In genomic region chr10:38010150-38010903, GRCh38 we compare ENCODE assay signal across 8 cellular contexts. TPM values are rescaled to one million over a fixed set of nuclear protein-coding genes. Genes with fewer than 3 reads are reported as not detected.
DNase-seq lines count a peak whose midpoint lies in the region; ATAC-seq and TF ChIP-seq lines count a peak whose summit lies in the region.

ZNF33A (plus strand) TSS chr10:38010675; CDS start chr10:38012342, 1,667 bp downstream.

- CTCF ChIA-PET in IMR-90 (lab: Yijun Ruan, JAX) (no interaction called here), OCI-LY7 (lab: Charles Lee; ENCODE audit: unreplicated experiment) (no interaction called here)

- H3K27ac ChIP-seq in IMR-90 (ENCODE audit: insufficient read depth, low read length) (peak within 1 kb of the TSS; percentile 72), OCI-LY7 (ENCODE audit: low read depth, low read length, poor library complexity, severe bottlenecking) (peak within 1 kb of the TSS; percentile 83), epithelial cell of prostate (peak within 1 kb of the TSS; percentile 97)

- no peak for TF ChIP-seq RAD21 in IMR-90 (IDR thresholded peaks at IDR 0.05; ENCODE audit: low read length)

- H3K79me1 ChIP-seq in IMR-90 (ENCODE audit: low read depth in 1 of 2, low read length in 2 of 2), result peaks cover 0 to 4% of the 10 kb centered on the region in 2 experiments; a peak in 1 of 4 replicates

- H2BK20ac ChIP-seq in IMR-90 (ENCODE audit: low read depth, low read length), result no peak within 1 kb of the TSS

- peaks cover 42% of the 10 kb centered on the region for H3K79me2 ChIP-seq in OCI-LY7 (ENCODE audit: insufficient read depth, low read depth, low read length)

- H2AK5ac ChIP-seq in IMR-90 (ENCODE audit: low read depth, low read length), result 0 out of 2 replicates have a peak within 1 kb of the TSS, but pooled peaks have one; percentile 32

- H3K4ac ChIP-seq in IMR-90 (ENCODE audit: low read depth, low read length), result peak within 1 kb of the TSS; percentile 90

- POLR2A ChIA-PET in IMR-90 (lab: Charles Lee; ENCODE audit: unreplicated experiment) (interaction anchor here (0.6 kb wide), 1 partner anchor 349 kb away, joined by 11 read pairs; no protein-coding TSS in a partner anchor), OCI-LY7 (lab: Charles Lee) (interaction anchor here (0.7 to 1.3 kb wide), 5 partner anchors 8 to 144 kb away, joined by 3 to 7 read pairs (median 4); partner anchors contain the start of gene ZNF37A)

- peak within 1 kb of the TSS; percentile 77 for H4K5ac ChIP-seq in IMR-90 (ENCODE audit: low read depth, low read length)

- no peak for TF ChIP-seq POLR2A in IMR-90 (IDR thresholded peaks at IDR 0.05; ENCODE audit: low read depth, low read length)

- dilution Hi-C loops in IMR-90 (cut with HindIII; ENCODE audit: low sequenced_read_pairs, unreplicated experiment), result no loop called here

- H3K4me1 ChIP-seq in IMR-90 (ENCODE audit: control insufficient read depth, insufficient read depth, low read length) (no peaks in the 10 kb centered on the region), OCI-LY7 (ENCODE audit: insufficient read depth, low read length, poor library complexity, severe bottlenecking) (peaks cover 17% of the 10 kb centered on the region), mucosa of descending colon (ENCODE audit: low read depth) (peaks cover 9% of the 10 kb centered on the region)

- peak within 1 kb of the TSS; percentile 87 for H4K91ac ChIP-seq in IMR-90 (ENCODE audit: insufficient read depth, low read depth, low read length)

- WGBS in IMR-90 (ENCODE audit: extremely low coverage in 2 of 2, insufficient read length in 1 of 2), 2 experiments, result 0% methylated on average over 1 of the region's 46 CpGs; no CpG with 5 or more reads in 1 of the 2 experiments

- H3K36me3 ChIP-seq in IMR-90 (ENCODE audit: control insufficient read depth, insufficient read depth, low read length) (no peaks in the 10 kb centered on the region), OCI-LY7 (ENCODE audit: insufficient read depth, low read length) (peaks cover 37% of the 10 kb centered on the region), mucosa of descending colon (ENCODE audit: low read depth) (no peaks in the 10 kb centered on the region)

- H4K20me1 ChIP-seq in IMR-90 (ENCODE audit: insufficient read depth, low read length) (no peaks in the 10 kb centered on the region), OCI-LY7 (ENCODE audit: insufficient read depth, low read length) (no peaks in the 10 kb centered on the region)

- no peak within 1 kb of the TSS; the same call in 1 of the 2 replicates for H2BK120ac ChIP-seq in IMR-90 (ENCODE audit: low read depth, low read length)

- H2AFZ ChIP-seq in IMR-90 (replicated peaks; ENCODE audit: low read length, poor library complexity), result peak within 1 kb of the TSS; percentile 91
- H2AFZ ChIP-seq in OCI-LY7 (ENCODE audit: low read length), result peak within 1 kb of the TSS; percentile 81

- peak within 1 kb of the TSS; percentile 75 for H3K4me2 ChIP-seq in IMR-90 (ENCODE audit: low read depth, low read length)
- H3K4me2 ChIP-seq in OCI-LY7 (ENCODE audit: low read length), result peak within 1 kb of the TSS; percentile 98

- peak within 1 kb of the TSS; percentile 63 for H2BK5ac ChIP-seq in IMR-90 (ENCODE audit: low read depth, low read length, poor library complexity, severe bottlenecking)

- in situ Hi-C loops in IMR-90 (cut with MboI; ENCODE audit: low sequenced_read_pairs), result no loop called here

- peak within 1 kb of the TSS; percentile 61 to 88 for H4K8ac ChIP-seq in IMR-90 (ENCODE audit: low read depth in 2 of 2, low read length in 2 of 2)

- no peaks in the 10 kb centered on the region for H3K9me2 ChIP-seq in OCI-LY7 (ENCODE audit: insufficient read depth, low read length)

- BruUV-seq in IMR-90 (replicated peaks; lab: Mats Ljungman, UMichigan) (no TSS peak), OCI-LY7 (replicated peaks; lab: Mats Ljungman, UMichigan) (no TSS peak)

- H3K18ac ChIP-seq in IMR-90 (ENCODE audit: low read depth, low read length), result peak within 1 kb of the TSS; percentile 80

- no peak for TF ChIP-seq CTCF in IMR-90 (conservative IDR thresholded peaks at IDR 0.05; ENCODE audit: low read depth, low read length)
- no peak for TF ChIP-seq CTCF in OCI-LY7 (conservative IDR thresholded peaks at IDR 0.05; ENCODE audit: low read length)
- no peak for TF ChIP-seq CTCF in mucosa of descending colon (IDR thresholded peaks at IDR 0.05)

- intact Hi-C loops in IMR-90 (cut with micrococcal nuclease) (loop anchor here (1.0 kb wide), 3 partner anchors 34 to 84 kb away; partner anchors contain the start of genes ZNF25 and ZNF37A), OCI-LY7 (cut with micrococcal nuclease; ENCODE audit: unreplicated experiment) (loop anchor here (1.0 to 2.0 kb wide), 3 partner anchors 14 to 154 kb away; partner anchors contain the start of genes ZNF248 and ZNF25), mucosa of descending colon (cut with DNase I, micrococcal nuclease) (no loop called here)

- H3K56ac ChIP-seq in IMR-90 (ENCODE audit: extremely low read depth, insufficient read depth, low read length), result peak within 1 kb of the TSS; percentile 89

- no peaks in the 10 kb centered on the region for H3K27me3 ChIP-seq in IMR-90 (ENCODE audit: control insufficient read depth, insufficient read depth, low read length)

- H3K9me1 ChIP-seq in IMR-90 (ENCODE audit: insufficient read depth, low read length), result no peaks in the 10 kb centered on the region

- DNase-seq in DMS114 treated with DMSO at 0.1 percent for 48 hours (lab: John Stamatoyannopoulos, UW; ENCODE audit: unreplicated experiment), result peak; percentile 91
- DNase-seq in IMR-90, result peak; percentile 88
- DNase-seq in OCI-LY7 (ENCODE audit: low spot score), result peak; percentile 96
- peak; percentile 81 for DNase-seq in activated T-cell treated with anti-CD3 and anti-CD28 coated beads for 4 hours
- peak; percentile 82 for DNase-seq in epithelial cell of prostate (ENCODE audit: low read depth, low spot score)
- DNase-seq in mucosa of descending colon, result peak; percentile 93 to 96 (median 94)
- DNase-seq in stimulated activated CD8-positive, alpha-beta memory T cell treated with anti-CD3 and anti-CD28 coated beads, Interleukin-4, amount 100 ng/mL, for 1 hour (ENCODE audit: low read depth in 2 of 2, low spot score in 1 of 2), result peak; percentile 78 to 85

- H3K4me3 ChIP-seq in IMR-90 (ENCODE audit: insufficient read depth, low read depth, low read length) (peak within 1 kb of the TSS; percentile 53), OCI-LY7 (ENCODE audit: low read depth, low read length, poor library complexity, severe bottlenecking) (peak within 1 kb of the TSS; percentile 75), mucosa of descending colon (peak within 1 kb of the TSS; percentile 81)

- H3K9ac ChIP-seq in IMR-90 (ENCODE audit: low read depth, low read length), result peak within 1 kb of the TSS; percentile 85

- ATAC-seq in GM21529 (IDR thresholded peaks at IDR 0.05; ENCODE audit: unreplicated experiment) (peak; percentile 89), IMR-90 (ENCODE audit: low read depth) (peak; percentile 88), mucosa of descending colon (peak; percentile 97)

- H3K14ac ChIP-seq in IMR-90 (replicated peaks; ENCODE audit: low read depth, low read length), result peak within 1 kb of the TSS; percentile 89

- H3K9me3 ChIP-seq in IMR-90 (ENCODE audit: control insufficient read depth, insufficient read depth, low read length) (no peaks in the 10 kb centered on the region), OCI-LY7 (ENCODE audit: low read length) (peaks cover 10% of the 10 kb centered on the region; the same call in 1 of the 2 replicates), mucosa of descending colon (no peaks in the 10 kb centered on the region)

- H2BK15ac ChIP-seq in IMR-90 (ENCODE audit: low read depth, low read length), result no peak within 1 kb of the TSS

- H2AK9ac ChIP-seq in IMR-90 (replicated peaks; ENCODE audit: low read depth, low read length, poor library complexity), result peak within 1 kb of the TSS; percentile 4

- peak within 1 kb of the TSS; percentile 78 for H3K23ac ChIP-seq in IMR-90 (ENCODE audit: low read depth, low read length)

TF ChIP-seq in IMR-90, 13 proteins besides CTCF, POLR2A, EP300 and RAD21:
- TF ChIP-seq MXI1 (IDR thresholded peaks at IDR 0.05; ENCODE audit: borderline replicate concordance, low read depth, low read length), result 0 out of 2 replicates have a peak, but pooled peaks have one; percentile 14
- TF ChIP-seq MAFK (IDR thresholded peaks at IDR 0.05; ENCODE audit: low read depth, low read length), result no peak
TF ChIP-seq in IMR-90: peak in this region for 1.

RNA-seq across cellular contexts. Expression of gene ZNF33A, which starts in this region (rescaled TPM):
- total RNA-seq in IMR-90 (2012; rRNA removed), result 11.4 and 14.3 TPM in 2 replicates
- 3.9 and 5.6 TPM in 2 replicates for polyA plus RNA-seq in IMR-90 (2012; rRNA removed)
- 1.1 and 1.7 TPM in 2 replicates for polyA plus RNA-seq in IMR-90 (2012; cell fraction: cytosol; rRNA removed)
- polyA plus RNA-seq in IMR-90 (2012; cell fraction: nucleus; rRNA removed; ENCODE audit: low replicate concordance), result 1.6 and 14.8 TPM in 2 replicates
- 31.2 and 39.8 TPM in 2 replicates for total RNA-seq in OCI-LY7 (2014; rRNA removed; shearing (Covaris generic))
- 40.1 and 40.2 TPM in 2 replicates for total RNA-seq in OCI-LY7 (2022)
- 10 to 100 TPM; 29.2 to 43.3 (median 36.5) TPM for total RNA-seq in mucosa of descending colon

Comparison
In these comparisons a context has a peak if more than half of its experiments do, and no peak if none do; other contexts are left out.
1. Peak in every context shown above with its lines: DNase-seq, ATAC-seq, H3K4me3 ChIP-seq and H3K27ac ChIP-seq.
2. intact Hi-C loops: an anchor here in IMR-90 (1.0 kb wide) and OCI-LY7 (1.0 to 2.0 kb wide); none called in mucosa of descending colon.